Comparison of ENCODE assay signal across 9 cellular contexts in genomic region chr13:28268800-28269223, GRCh38.
DNase-seq lines count a peak whose midpoint lies in the region; ATAC-seq, FAIRE-seq and TF ChIP-seq lines count a peak whose summit lies in the region.
"Had no signal": no experiment of that assay in that cellular context is flagged by ENCODE, and none has a peak within 500 bp of the region (broad histone marks: within the 10 kb centered on the region; RNA-seq: fewer than 3 reads in every experiment).

No MANE protein-coding gene starts in this region.

- no peak overlapping the region for H3K27ac ChIP-seq in dorsolateral prefrontal cortex
- H3K27ac ChIP-seq in transverse colon = no peak overlapping the region

- peaks cover 10% of the 10 kb centered on the region for H3K9me3 Mint-ChIP-seq in activated CD8-positive, alpha-beta T cell treated with anti-CD3 and anti-CD28 coated beads for 36 hours

- CTCF ChIA-PET in activated CD8-positive, alpha-beta T cell treated with anti-CD3 and anti-CD28 coated beads for 36 hours (lab: Charles Lee) = no interaction called here

- H3K4me1 Mint-ChIP-seq in activated CD8-positive, alpha-beta T cell treated with anti-CD3 and anti-CD28 coated beads for 36 hours (ENCODE audit: low read depth) = peaks cover 19% of the 10 kb centered on the region

- H3K36me3 Mint-ChIP-seq in activated CD8-positive, alpha-beta T cell treated with anti-CD3 and anti-CD28 coated beads for 36 hours (ENCODE audit: low read depth) = peaks cover 45% of the 10 kb centered on the region

- no peak overlapping the region for H3K4me3 ChIP-seq in dorsolateral prefrontal cortex
- no peak overlapping the region for H3K4me3 ChIP-seq in transverse colon

- FAIRE-seq in GM12891 (lab: Jason Lieb, UNC) = peak; percentile 97

- POLR2A ChIA-PET in activated CD8-positive, alpha-beta T cell treated with anti-CD3 and anti-CD28 coated beads for 36 hours (lab: Charles Lee) = no interaction called here

- no peaks in the 10 kb centered on the region for H3K9me3 ChIP-seq in transverse colon

- intact Hi-C loops in activated CD8-positive, alpha-beta T cell treated with anti-CD3 and anti-CD28 coated beads for 36 hours (cut with micrococcal nuclease) = no loop called here
- intact Hi-C loops in dorsolateral prefrontal cortex (cut with DNase I) = no loop called here
- intact Hi-C loops in transverse colon (cut with DNase I; ENCODE audit: low total_unique reads) = no loop called here

- peak; percentile 23 for DNase-seq in GM12891 (ENCODE audit: insufficient read length, low spot score)
- no peak for DNase-seq in activated CD8-positive, alpha-beta T cell treated with anti-CD3 and anti-CD28 coated beads for 36 hours
- no peak for DNase-seq in dorsolateral prefrontal cortex
- DNase-seq in NCI-H345 treated with DMSO at 0.1 percent for 48 hours (lab: John Stamatoyannopoulos, UW; ENCODE audit: unreplicated experiment) = no peak
- DNase-seq in HUDEP-2 (lab: John Stamatoyannopoulos, UW; ENCODE audit: unreplicated experiment in 76 of 76) = no peak
- DNase-seq in transverse colon = no peak

- H3K4me1 ChIP-seq in transverse colon = peaks cover 0 to 5% (median 0%) of the 10 kb centered on the region in 4 donors

- no peak for TF ChIP-seq EP300 in transverse colon (IDR thresholded peaks at IDR 0.05; ENCODE audit: low read depth)

- no peak for TF ChIP-seq CTCF in activated CD8-positive, alpha-beta T cell treated with anti-CD3 and anti-CD28 coated beads for 36 hours (IDR thresholded peaks at IDR 0.05)
- no peak for TF ChIP-seq CTCF in dorsolateral prefrontal cortex (IDR thresholded peaks at IDR 0.05 in 54 of 56, conservative IDR thresholded peaks at IDR 0.05 in 2 of 56; ENCODE audit: low read depth in 1 of 56, partially characterized antibody in 56 of 56)
- TF ChIP-seq CTCF in transverse colon (IDR thresholded peaks at IDR 0.05) = no peak

- no peak overlapping the region for H3K4me3 Mint-ChIP-seq in activated CD8-positive, alpha-beta T cell treated with anti-CD3 and anti-CD28 coated beads for 36 hours

- peaks cover 0 to 56% (median 19%) of the 10 kb centered on the region in 4 donors for H3K36me3 ChIP-seq in transverse colon

- in situ Hi-C loops in transverse colon (cut with MboI; ENCODE audit: low pct_ligation_motif_present in 1 of 4, low pct_unique_long_range_greater_than_20kb in 1 of 4, low sequenced_read_pairs in 3 of 4) = no loop called here

- TF ChIP-seq POLR2A in GM12891 (IDR thresholded peaks at IDR 0.05; ENCODE audit: low read depth, low read length) (no peak), transverse colon (IDR thresholded peaks at IDR 0.05) (no peak)

- H3K27me3 ChIP-seq in dorsolateral prefrontal cortex (no peaks in the 10 kb centered on the region), transverse colon (no peaks in the 10 kb centered on the region)

- ATAC-seq in GM21360 (IDR thresholded peaks at IDR 0.05; ENCODE audit: unreplicated experiment) (peak; percentile 96), HG03378 (IDR thresholded peaks at IDR 0.05; ENCODE audit: unreplicated experiment) (peak; percentile 98)
- ATAC-seq in activated CD8-positive, alpha-beta T cell treated with anti-CD3 and anti-CD28 coated beads for 36 hours = peak; percentile 92
- ATAC-seq: left lobe of liver had no signal

- H3K27ac Mint-ChIP-seq in activated CD8-positive, alpha-beta T cell treated with anti-CD3 and anti-CD28 coated beads for 36 hours = peak overlapping the region; percentile 53

- no peaks in the 10 kb centered on the region for H3K27me3 Mint-ChIP-seq in activated CD8-positive, alpha-beta T cell treated with anti-CD3 and anti-CD28 coated beads for 36 hours

TF ChIP-seq in GM12891, 5 proteins besides CTCF, POLR2A, EP300 and RAD21:
- TF ChIP-seq POU2F2 (IDR thresholded peaks at IDR 0.05; ENCODE audit: low read depth, low read length) (peak; percentile 54), POLR2AphosphoS5 (IDR thresholded peaks at IDR 0.05; ENCODE audit: low read depth, low read length) (no peak), SPI1 (IDR thresholded peaks at IDR 0.05; ENCODE audit: low read depth, low read length) (peak; percentile 48; the same call in 1 of the 2 replicates), PAX5 (IDR thresholded peaks at IDR 0.05; ENCODE audit: insufficient read depth, low read length, severe bottlenecking) (no peak), TAF1 (IDR thresholded peaks at IDR 0.05; ENCODE audit: low read depth, low read length) (no peak)
